ENCODE assay signal across 3 cellular contexts in genomic region chr4:7193040-7193958, GRCh38.
A peak's percentile ranks its signal among the peaks of the same experiment; 100 is the strongest.
TF ChIP-seq lines count a peak whose summit lies in the region.

No MANE protein-coding gene starts in this region.

TF ChIP-seq in IMR-90, 13 proteins besides CTCF, POLR2A, EP300 and RAD21:
- no peak for TF ChIP-seq FOS (IDR thresholded peaks at IDR 0.05; ENCODE audit: low read depth, low read length)
- TF ChIP-seq MAFK (IDR thresholded peaks at IDR 0.05; ENCODE audit: low read depth, low read length) = no peak
- TF ChIP-seq RCOR1 (IDR thresholded peaks at IDR 0.05; ENCODE audit: insufficient replicate concordance, low read length) = no peak
- no peak for TF ChIP-seq NFE2L2 (IDR thresholded peaks at IDR 0.05; ENCODE audit: low read depth, low read length)
- TF ChIP-seq MAZ (IDR thresholded peaks at IDR 0.05; ENCODE audit: borderline replicate concordance, low read depth, low read length) = no peak
- no peak for TF ChIP-seq RFX5 (IDR thresholded peaks at IDR 0.05; ENCODE audit: low read depth, low read length)
- no peak for TF ChIP-seq USF2 (IDR thresholded peaks at IDR 0.05; ENCODE audit: low read depth, low read length)
- TF ChIP-seq CEBPB (IDR thresholded peaks at IDR 0.05; ENCODE audit: low read depth, low read length) = no peak
- TF ChIP-seq SMC3 (IDR thresholded peaks at IDR 0.05; ENCODE audit: low read depth, low read length) = no peak
- no peak for TF ChIP-seq CHD1 (IDR thresholded peaks at IDR 0.05; ENCODE audit: low read depth, low read length)
- no peak for TF ChIP-seq ELK1 (IDR thresholded peaks at IDR 0.05; ENCODE audit: borderline replicate concordance, low read depth, low read length)
- no peak for TF ChIP-seq BHLHE40 (IDR thresholded peaks at IDR 0.05; ENCODE audit: low read depth, low read length)
- TF ChIP-seq MXI1 (IDR thresholded peaks at IDR 0.05; ENCODE audit: borderline replicate concordance, low read depth, low read length) = no peak
TF ChIP-seq in IMR-90: peak in this region for 0.

TF ChIP-seq in GM12878, 131 proteins besides CTCF, POLR2A, EP300 and RAD21:
- TF ChIP-seq STAT1 (conservative IDR thresholded peaks at IDR 0.05) = no peak
- TF ChIP-seq SUZ12 (IDR thresholded peaks at IDR 0.05; ENCODE audit: unreplicated experiment) = peak; percentile 48

TF ChIP-seq in HEK293T, 16 proteins besides CTCF, POLR2A, EP300 and RAD21:
- TF ChIP-seq PKNOX1 (IDR thresholded peaks at IDR 0.05) (no peak), SP1 (IDR thresholded peaks at IDR 0.05) (no peak), FOXM1 (IDR thresholded peaks at IDR 0.05; ENCODE audit: borderline replicate concordance) (no peak), SUZ12 (IDR thresholded peaks at IDR 0.05) (no peak), HDGF (IDR thresholded peaks at IDR 0.05; ENCODE audit: borderline replicate concordance) (no peak), CTBP1 (IDR thresholded peaks at IDR 0.05; ENCODE audit: borderline replicate concordance) (no peak), L3MBTL2 (conservative IDR thresholded peaks at IDR 0.05) (no peak), ZNF384 (IDR thresholded peaks at IDR 0.05) (no peak), NFRKB (IDR thresholded peaks at IDR 0.05) (no peak), ARNT (IDR thresholded peaks at IDR 0.05) (no peak), TARDBP (IDR thresholded peaks at IDR 0.05) (no peak), LEF1 (IDR thresholded peaks at IDR 0.05; ENCODE audit: borderline replicate concordance) (no peak), BHLHE40 (IDR thresholded peaks at IDR 0.05; ENCODE audit: borderline replicate concordance) (no peak), FOXA1 (IDR thresholded peaks at IDR 0.05) (no peak), ELF4 (IDR thresholded peaks at IDR 0.05) (no peak), FOXK2 (IDR thresholded peaks at IDR 0.05) (no peak)
